Comparison of ENCODE assay signal across 12 cellular contexts in the genomic region with DNA sequence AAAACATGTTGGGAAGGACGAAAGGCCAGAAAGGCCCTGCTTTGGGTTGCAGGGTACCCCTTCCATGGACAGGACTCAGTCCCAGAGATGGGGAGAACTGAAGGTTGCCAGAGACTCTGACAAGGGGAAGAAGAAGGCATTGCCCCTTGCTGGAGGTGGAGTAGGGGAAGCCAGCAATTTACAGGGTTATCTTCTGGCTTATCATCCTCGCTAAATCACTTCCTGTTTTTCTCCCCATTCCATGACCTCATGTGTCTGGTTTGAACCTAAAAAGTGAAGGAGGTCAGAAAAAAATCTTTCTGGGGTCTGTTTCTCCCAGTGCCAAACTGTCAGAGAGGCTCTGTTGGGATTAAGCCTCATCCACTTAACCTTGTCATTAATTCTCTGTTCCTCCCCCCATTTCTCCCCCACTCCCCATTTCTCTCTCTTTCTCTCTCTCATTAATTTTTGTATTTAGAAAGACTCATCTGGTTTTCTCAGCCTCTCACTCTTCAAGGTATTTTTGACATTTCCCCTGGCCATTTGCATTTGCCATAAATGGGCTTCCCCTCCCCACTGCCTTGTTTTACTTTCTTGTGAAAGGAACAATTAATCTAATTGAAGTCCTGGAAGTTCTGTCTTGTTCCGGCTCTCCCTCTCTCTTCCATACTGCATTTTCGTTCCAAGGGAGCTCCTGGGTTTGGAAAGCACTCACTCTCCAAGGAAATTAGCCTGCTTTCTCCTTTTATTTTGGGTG. TPM values are rescaled to one million over a fixed set of nuclear protein-coding genes. Genes with fewer than 3 reads are reported as not detected.
DNase-seq lines count a peak whose midpoint lies in the region; ATAC-seq and TF ChIP-seq lines count a peak whose summit lies in the region.
"Had no signal": no experiment of that assay in that cellular context is flagged by ENCODE, and none has a peak within 500 bp of the region (broad histone marks: within the 10 kb centered on the region; RNA-seq: fewer than 3 reads in every experiment).

No MANE protein-coding gene starts in this region.

- peaks cover 0 to 17% of the 10 kb centered on the region in 2 donors for H3K4me1 ChIP-seq in lung (ENCODE audit: control insufficient read depth in 2 of 2, insufficient read depth in 2 of 2, low read length in 2 of 2)

- H3K27me3 ChIP-seq in lung (ENCODE audit: control insufficient read depth, insufficient read depth) = no peaks in the 10 kb centered on the region
- H3K27me3 ChIP-seq in MG63 = no peaks in the 10 kb centered on the region

- peak overlapping the region; percentile 79 for H3K27ac Mint-ChIP-seq in stimulated activated naive CD8-positive, alpha-beta T cell treated with anti-CD3 and anti-CD28 coated beads, Interleukin-15, Interleukin-2, amounts not matched to agents 100 ng/mL and 50 ng/mL, for 24 hours
- H3K27ac Mint-ChIP-seq in activated T-helper 2 cell treated with anti-CD3 and anti-CD28 coated beads, Interferon-gamma antibody, Interleukin-2, Interleukin-4, amounts not matched to agents 10 μg/mL and 5 μg/mL and 100 μg/mL, durations not matched to agents 14 hours and 24 hours and 36 hours = peak overlapping the region; percentile 84
- H3K27ac Mint-ChIP-seq: CD4-positive, CD25-positive, alpha-beta regulatory T cell had no signal

- peaks cover 38% of the 10 kb centered on the region for H3K4me1 Mint-ChIP-seq in stimulated activated naive CD8-positive, alpha-beta T cell treated with anti-CD3 and anti-CD28 coated beads, Interleukin-15, Interleukin-2, amounts not matched to agents 100 ng/mL and 50 ng/mL, for 24 hours (ENCODE audit: low read depth)
- H3K4me1 Mint-ChIP-seq in activated T-helper 2 cell treated with anti-CD3 and anti-CD28 coated beads, Interferon-gamma antibody, Interleukin-2, Interleukin-4, amounts not matched to agents 10 μg/mL and 5 μg/mL and 100 μg/mL, durations not matched to agents 14 hours and 24 hours and 36 hours (ENCODE audit: low read depth) = peaks cover 64% of the 10 kb centered on the region
- H3K4me1 Mint-ChIP-seq: CD4-positive, CD25-positive, alpha-beta regulatory T cell had no signal

- WGBS in lung, 2 donors = 68 to 75% methylated on average over 4 of the region's 4 CpGs

- no peaks in the 10 kb centered on the region for H3K36me3 Mint-ChIP-seq in stimulated activated naive CD8-positive, alpha-beta T cell treated with anti-CD3 and anti-CD28 coated beads, Interleukin-15, Interleukin-2, amounts not matched to agents 100 ng/mL and 50 ng/mL, for 24 hours (ENCODE audit: low read depth)
- peaks cover 49% of the 10 kb centered on the region for H3K36me3 Mint-ChIP-seq in activated T-helper 2 cell treated with anti-CD3 and anti-CD28 coated beads, Interferon-gamma antibody, Interleukin-2, Interleukin-4, amounts not matched to agents 10 μg/mL and 5 μg/mL and 100 μg/mL, durations not matched to agents 14 hours and 24 hours and 36 hours (ENCODE audit: low read depth)
- H3K36me3 Mint-ChIP-seq: CD4-positive, CD25-positive, alpha-beta regulatory T cell had no signal

- H3K4me3 Mint-ChIP-seq in stimulated activated naive CD8-positive, alpha-beta T cell treated with anti-CD3 and anti-CD28 coated beads, Interleukin-15, Interleukin-2, amounts not matched to agents 100 ng/mL and 50 ng/mL, for 24 hours = peak overlapping the region; percentile 21
- H3K4me3 Mint-ChIP-seq in activated T-helper 2 cell treated with anti-CD3 and anti-CD28 coated beads, Interferon-gamma antibody, Interleukin-2, Interleukin-4, amounts not matched to agents 10 μg/mL and 5 μg/mL and 100 μg/mL, durations not matched to agents 14 hours and 24 hours and 36 hours (ENCODE audit: low read depth) = peak overlapping the region; percentile 51
- H3K4me3 Mint-ChIP-seq: CD4-positive, CD25-positive, alpha-beta regulatory T cell; naive thymus-derived CD4-positive, alpha-beta T cell had no signal

- intact Hi-C loops in activated T-helper 2 cell treated with anti-CD3 and anti-CD28 coated beads, Interferon-gamma antibody, Interleukin-2, Interleukin-4, amounts not matched to agents 10 μg/mL and 5 μg/mL and 100 μg/mL, durations not matched to agents 14 hours and 24 hours and 36 hours (cut with micrococcal nuclease) = loop anchor here (1.0 to 2.0 kb wide), 3 partner anchors 15 to 87 kb away; no protein-coding TSS in a partner anchor

- H3K27me3 Mint-ChIP-seq in stimulated activated naive CD8-positive, alpha-beta T cell treated with anti-CD3 and anti-CD28 coated beads, Interleukin-15, Interleukin-2, amounts not matched to agents 100 ng/mL and 50 ng/mL, for 24 hours = peaks cover 3% of the 10 kb centered on the region
- H3K27me3 Mint-ChIP-seq in activated T-helper 2 cell treated with anti-CD3 and anti-CD28 coated beads, Interferon-gamma antibody, Interleukin-2, Interleukin-4, amounts not matched to agents 10 μg/mL and 5 μg/mL and 100 μg/mL, durations not matched to agents 14 hours and 24 hours and 36 hours (ENCODE audit: low read depth) = no peaks in the 10 kb centered on the region

- DNase-seq in stimulated activated naive CD8-positive, alpha-beta T cell treated with anti-CD3 and anti-CD28 coated beads, Interleukin-15, Interleukin-2, amounts not matched to agents 100 U/mL and 50 U/mL, for 24 hours = no peak
- no peak for DNase-seq in activated T-helper 2 cell treated with anti-CD3 and anti-CD28 coated beads, Interferon-gamma antibody, Interleukin-2, Interleukin-4, amounts not matched to agents 10 μg/mL and 5 μg/mL and 100 μg/mL, durations not matched to agents 14 hours and 24 hours and 36 hours (ENCODE audit: low spot score)
- DNase-seq in lung (ENCODE audit: low spot score) (no peak), NCI-H2171 (lab: John Stamatoyannopoulos, UW) (no peak), NCI-H2227 treated with DMSO at 0.1 percent for 48 hours (lab: John Stamatoyannopoulos, UW) (no peak), MG63 (no peak)
- DNase-seq: CD4-positive, CD25-positive, alpha-beta regulatory T cell; MM.1S; naive thymus-derived CD4-positive, alpha-beta T cell had no signal

- ATAC-seq in stimulated activated naive CD8-positive, alpha-beta T cell treated with anti-CD3 and anti-CD28 coated beads, Interleukin-15, Interleukin-2, amounts not matched to agents 100 U/mL and 50 U/mL, for 24 hours = no peak
- no peak for ATAC-seq in lung (ENCODE audit: insufficient read depth, low FRiP score)
- no peak for ATAC-seq in HG03175 (IDR thresholded peaks at IDR 0.05; ENCODE audit: unreplicated experiment)
- ATAC-seq: esophagus mucosa had no signal

- peaks cover 0 to 7% of the 10 kb centered on the region in 2 donors for H3K36me3 ChIP-seq in lung (ENCODE audit: control insufficient read depth in 2 of 2, insufficient read depth in 2 of 2, low read length in 2 of 2)
- H3K36me3 ChIP-seq in MG63 = no peaks in the 10 kb centered on the region

- H3K9me3 ChIP-seq in lung (ENCODE audit: control insufficient read depth in 2 of 2, insufficient read depth in 1 of 2, low read length in 1 of 2) = no peaks in the 10 kb centered on the region
- H3K9me3 ChIP-seq in MG63 = no peaks in the 10 kb centered on the region

- no peak for TF ChIP-seq CTCF in lung (IDR thresholded peaks at IDR 0.05; ENCODE audit: control extremely low read depth, extremely low read depth)

- no peak overlapping the region for H3K4me3 ChIP-seq in lung
- no peak overlapping the region for H3K4me3 ChIP-seq in MG63

- peak overlapping the region; percentile 21 to 64 for H3K27ac ChIP-seq in lung (ENCODE audit: low read depth in 1 of 2, low read length in 1 of 2)

- no peaks in the 10 kb centered on the region for H3K9me3 Mint-ChIP-seq in stimulated activated naive CD8-positive, alpha-beta T cell treated with anti-CD3 and anti-CD28 coated beads, Interleukin-15, Interleukin-2, amounts not matched to agents 100 ng/mL and 50 ng/mL, for 24 hours
- H3K9me3 Mint-ChIP-seq in activated T-helper 2 cell treated with anti-CD3 and anti-CD28 coated beads, Interferon-gamma antibody, Interleukin-2, Interleukin-4, amounts not matched to agents 10 μg/mL and 5 μg/mL and 100 μg/mL, durations not matched to agents 14 hours and 24 hours and 36 hours = no peaks in the 10 kb centered on the region
- H3K9me3 Mint-ChIP-seq: CD4-positive, CD25-positive, alpha-beta regulatory T cell had no signal

RNA-seq across cellular contexts. Expression of gene NRP2, which starts 17.4 kb away (rescaled TPM):
- total RNA-seq in activated T-helper 2 cell treated with anti-CD3 and anti-CD28 coated beads, Interferon-gamma antibody, Interleukin-2, Interleukin-4, amounts not matched to agents 10 μg/mL and 5 μg/mL and 100 μg/mL, durations not matched to agents 14 hours and 24 hours and 36 hours = 59.9 and 61.7 TPM in 2 replicates
- total RNA-seq in lung = 100 to 1,000 TPM in 1 of 2 donors, 10 to 100 TPM in 1; 87.8 to 125 TPM
- polyA plus RNA-seq in lung = 10 to 100 TPM; 20.4 to 38.5 TPM
- 3.5 TPM in 1 of 2 replicates, not detected in the other for total RNA-seq in MG63 (2014; rRNA removed; shearing (Covaris generic); ENCODE audit: low replicate concordance)
- total RNA-seq: CD4-positive, CD25-positive, alpha-beta regulatory T cell had no signal

Comparison
In these comparisons a context has a peak if more than half of its experiments do, and no peak if none do; other contexts are left out.
1. RNA of gene NRP2, which starts 17.4 kb away (total RNA-seq): 87.8 to 125 TPM in lung and 59.9 to 61.7 TPM in activated T-helper 2 cell treated with anti-CD3 and anti-CD28 coated beads, Interferon-gamma antibody, Interleukin-2, Interleukin-4, amounts not matched to agents 10 μg/mL and 5 μg/mL and 100 μg/mL, durations not matched to agents 14 hours and 24 hours and 36 hours; 3.5 TPM in MG63; every median in the first group is over 10 times any median in the second.